In genomic region chr6:20404641-20405032, GRCh38 we compare ENCODE assay signal across 8 cellular contexts. TPM values are rescaled to one million over a fixed set of nuclear protein-coding genes. Genes with fewer than 3 reads are reported as not detected.
DNase-seq lines count a peak whose midpoint lies in the region; ATAC-seq and TF ChIP-seq lines count a peak whose summit lies in the region.

No MANE protein-coding gene starts in this region.

- no peaks in the 10 kb centered on the region for H3K27me3 Mint-ChIP-seq in Calu3 (ENCODE audit: unreplicated experiment)
- H3K27me3 Mint-ChIP-seq in activated T-cell treated with anti-CD3 and anti-CD28 coated beads, Interleukin-2, amount 50 U/mL, for 4 hours (ENCODE audit: low read depth), result no peaks in the 10 kb centered on the region

- H3K36me3 Mint-ChIP-seq in Calu3 (ENCODE audit: insufficient read depth, unreplicated experiment), result peaks cover 71% of the 10 kb centered on the region
- peaks cover 5% of the 10 kb centered on the region for H3K36me3 Mint-ChIP-seq in activated T-cell treated with anti-CD3 and anti-CD28 coated beads, Interleukin-2, amount 50 U/mL, for 4 hours (ENCODE audit: insufficient read depth)

- peak overlapping the region; percentile 90 for H3K4me3 Mint-ChIP-seq in Calu3 (ENCODE audit: low read depth, unreplicated experiment)
- peak overlapping the region; percentile 94 for H3K4me3 Mint-ChIP-seq in activated T-cell treated with anti-CD3 and anti-CD28 coated beads, Interleukin-2, amount 50 U/mL, for 4 hours

- BruUV-seq in Calu3 (replicated peaks; lab: Mats Ljungman, UMichigan), result TSS peak; percentile 46

- intact Hi-C loops in Calu3 (cut with micrococcal nuclease; ENCODE audit: unreplicated experiment), result loop anchor here (1.0 to 5.0 kb wide), 5 partner anchors 50 to 312 kb away; partner anchors contain the start of gene MBOAT1

- H3K27ac Mint-ChIP-seq in Calu3 (ENCODE audit: unreplicated experiment), result peak overlapping the region; percentile 80

- DNase-seq in Calu3, result peak; percentile 84
- DNase-seq in HuH-7 (ENCODE audit: low spot score), result peak; percentile 58
- DNase-seq in activated T-cell treated with anti-CD3 and anti-CD28 coated beads, Interleukin-2, amount 50 U/mL, for 4 hours, result peak; percentile 59
- peak; percentile 69 for DNase-seq in fibroblast of the aortic adventitia (ENCODE audit: low read depth)
- DNase-seq in putamen (ENCODE audit: low spot score), result peak; percentile 26
- DNase-seq in NCI-H128 (lab: John Stamatoyannopoulos, UW; ENCODE audit: unreplicated experiment), result no peak

- CTCF ChIA-PET in Calu3 (lab: Charles Lee), result interaction anchor here (0.5 to 3.2 kb wide), 31 partner anchors 9 to 491 kb away, joined by 3 to 21 read pairs (median 4); partner anchors contain the start of gene CDKAL1

- TF ChIP-seq CTCF in Calu3 (IDR thresholded peaks at IDR 0.05; ENCODE audit: unreplicated experiment), result peak; percentile 77
- TF ChIP-seq CTCF in fibroblast of the aortic adventitia (IDR thresholded peaks at IDR 0.05; ENCODE audit: insufficient read depth, low read length), result peak; percentile 68

- peaks cover 22% of the 10 kb centered on the region for H3K4me1 Mint-ChIP-seq in Calu3 (ENCODE audit: low read depth, unreplicated experiment)
- peaks cover 54% of the 10 kb centered on the region for H3K4me1 Mint-ChIP-seq in activated T-cell treated with anti-CD3 and anti-CD28 coated beads, Interleukin-2, amount 50 U/mL, for 4 hours (ENCODE audit: low read depth)

- ATAC-seq in GM21390 (IDR thresholded peaks at IDR 0.05; ENCODE audit: unreplicated experiment), result peak; percentile 26
- ATAC-seq in activated T-cell treated with anti-CD3 and anti-CD28 coated beads, Interleukin-2, amount 50 U/mL, for 4 hours, result peak; percentile 19 to 21

- H3K9me3 Mint-ChIP-seq in Calu3 (ENCODE audit: low read depth, unreplicated experiment), result no peaks in the 10 kb centered on the region
- H3K9me3 Mint-ChIP-seq in activated T-cell treated with anti-CD3 and anti-CD28 coated beads, Interleukin-2, amount 50 U/mL, for 4 hours, result no peaks in the 10 kb centered on the region

- H3K4me3 ChIP-seq in fibroblast of the aortic adventitia (ENCODE audit: low read depth, low read length), result peak overlapping the region; percentile 78

TF ChIP-seq in PFSK-1, 5 proteins besides CTCF, POLR2A, EP300 and RAD21:
- TF ChIP-seq SIN3A (IDR thresholded peaks at IDR 0.05; ENCODE audit: borderline replicate concordance, insufficient read depth, low read length), result peak; percentile 68; the same call in 1 of the 2 replicates
- TF ChIP-seq, protein P1, sequence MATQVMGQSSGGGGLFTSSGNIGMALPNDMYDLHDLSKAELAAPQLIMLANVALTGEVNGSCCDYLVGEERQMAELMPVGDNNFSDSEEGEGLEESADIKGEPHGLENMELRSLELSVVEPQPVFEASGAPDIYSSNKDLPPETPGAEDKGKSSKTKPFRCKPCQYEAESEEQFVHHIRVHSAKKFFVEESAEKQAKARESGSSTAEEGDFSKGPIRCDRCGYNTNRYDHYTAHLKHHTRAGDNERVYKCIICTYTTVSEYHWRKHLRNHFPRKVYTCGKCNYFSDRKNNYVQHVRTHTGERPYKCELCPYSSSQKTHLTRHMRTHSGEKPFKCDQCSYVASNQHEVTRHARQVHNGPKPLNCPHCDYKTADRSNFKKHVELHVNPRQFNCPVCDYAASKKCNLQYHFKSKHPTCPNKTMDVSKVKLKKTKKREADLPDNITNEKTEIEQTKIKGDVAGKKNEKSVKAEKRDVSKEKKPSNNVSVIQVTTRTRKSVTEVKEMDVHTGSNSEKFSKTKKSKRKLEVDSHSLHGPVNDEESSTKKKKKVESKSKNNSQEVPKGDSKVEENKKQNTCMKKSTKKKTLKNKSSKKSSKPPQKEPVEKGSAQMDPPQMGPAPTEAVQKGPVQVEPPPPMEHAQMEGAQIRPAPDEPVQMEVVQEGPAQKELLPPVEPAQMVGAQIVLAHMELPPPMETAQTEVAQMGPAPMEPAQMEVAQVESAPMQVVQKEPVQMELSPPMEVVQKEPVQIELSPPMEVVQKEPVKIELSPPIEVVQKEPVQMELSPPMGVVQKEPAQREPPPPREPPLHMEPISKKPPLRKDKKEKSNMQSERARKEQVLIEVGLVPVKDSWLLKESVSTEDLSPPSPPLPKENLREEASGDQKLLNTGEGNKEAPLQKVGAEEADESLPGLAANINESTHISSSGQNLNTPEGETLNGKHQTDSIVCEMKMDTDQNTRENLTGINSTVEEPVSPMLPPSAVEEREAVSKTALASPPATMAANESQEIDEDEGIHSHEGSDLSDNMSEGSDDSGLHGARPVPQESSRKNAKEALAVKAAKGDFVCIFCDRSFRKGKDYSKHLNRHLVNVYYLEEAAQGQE (IDR thresholded peaks at IDR 0.05; ENCODE audit: insufficient read depth in 1 of 2, low read depth in 2 of 2, low read length in 2 of 2), result no peak
- 0 out of 2 replicates have a peak, but pooled peaks have one; percentile 12 for TF ChIP-seq POLR2AphosphoS5 (IDR thresholded peaks at IDR 0.05; ENCODE audit: low read depth, low read length)
- TF ChIP-seq FOXP2 (optimal IDR thresholded peaks at IDR 0.05; ENCODE audit: borderline replicate concordance, extremely low read depth, extremely low read length, insufficient read depth), result no peak
- TF ChIP-seq TAF1 (IDR thresholded peaks at IDR 0.05; ENCODE audit: borderline replicate concordance, insufficient read depth, low read length), result peak; percentile 30; the same call in 1 of the 2 replicates
TF ChIP-seq in PFSK-1: peak in this region for 3.

RNA-seq across cellular contexts. Expression of gene E2F3, which starts 3.0 kb away (rescaled TPM):
- total RNA-seq in Calu3 (2022) (69.1 and 69.8 TPM in 2 replicates), fibroblast of the aortic adventitia (ENCODE audit: low replicate concordance) (5.0 and 7.4 TPM in 2 replicates)
- polyA plus RNA-seq in PFSK-1 (2012; ENCODE audit: insufficient read length, low read depth), result 11.1 TPM
- 10 to 100 TPM; 19.2 to 24.2 (median 20.2) TPM for total RNA-seq in activated T-cell treated with anti-CD3 and anti-CD28 coated beads, Interleukin-2, amount 50 U/mL, for 4 hours
